In the genomic region with DNA sequence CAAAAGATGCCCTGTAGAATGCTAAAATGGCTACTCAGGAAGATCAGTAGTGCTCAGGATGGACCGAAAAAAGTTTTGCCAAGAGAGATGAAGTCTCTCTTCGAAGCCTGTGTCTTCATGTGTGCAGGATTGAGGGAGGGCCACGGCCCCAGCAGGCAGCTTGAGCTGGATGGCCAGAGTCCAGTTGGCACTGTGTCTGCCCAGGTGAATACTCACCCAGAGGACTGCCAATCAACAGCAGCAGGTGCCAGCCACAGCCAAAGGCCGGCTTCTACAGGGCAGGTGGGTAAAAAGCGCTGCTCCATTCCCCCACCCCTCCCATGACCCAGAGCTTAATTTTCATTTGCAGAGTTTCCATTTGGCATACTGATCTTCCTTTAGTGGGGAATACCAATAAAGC, we compare ENCODE assay signal across 14 cellular contexts.
A peak's percentile ranks its signal among the peaks of the same experiment; 100 is the strongest.
DNase-seq lines count a peak whose midpoint lies in the region; TF ChIP-seq lines count a peak whose summit lies in the region.
"Had no signal": no experiment of that assay in that cellular context is flagged by ENCODE, and none has a peak within 500 bp of the region (broad histone marks: within the 10 kb centered on the region; RNA-seq: fewer than 3 reads in every experiment).

No MANE protein-coding gene starts in this region.

- no peak overlapping the region for H2AK5ac ChIP-seq in mesenchymal stem cell (ENCODE audit: low read length, severe bottlenecking)

- H2BK12ac ChIP-seq in mesenchymal stem cell (ENCODE audit: low read length in 2 of 2), result peak overlapping the region in 1 of 2 experiments; percentile 8

- 98% methylated on average over 5 of the region's 5 CpGs for WGBS in mesenchymal stem cell
- WGBS in transverse colon (ENCODE audit: low coverage in 1 of 2), 2 donors, result 77% methylated on average over 5 of the region's 5 CpGs; no CpG with 5 or more reads in 1 of the 2 donors
- WGBS in adrenal gland, 4 donors, result 87 to 97% (median 93%) methylated on average over 5 of the region's 5 CpGs

- peak overlapping the region; percentile 31 for H2BK15ac ChIP-seq in mesenchymal stem cell (ENCODE audit: low read depth, poor library complexity, severe bottlenecking)

- no peak overlapping the region for H4K8ac ChIP-seq in mesenchymal stem cell (ENCODE audit: low read length)

- H3K9me3 ChIP-seq in mesenchymal stem cell (ENCODE audit: control insufficient read depth, low read length) (no peaks in the 10 kb centered on the region), transverse colon (no peaks in the 10 kb centered on the region), adrenal gland (replicated peaks in 1 of 3) (no peaks in the 10 kb centered on the region)
- H3K9me3 ChIP-seq: SJCRH30 had no signal

- no peak overlapping the region for H2BK5ac ChIP-seq in mesenchymal stem cell (ENCODE audit: low read depth, low read length, poor library complexity, severe bottlenecking)

- no peak for TF ChIP-seq EP300 in transverse colon (IDR thresholded peaks at IDR 0.05; ENCODE audit: low read depth)

- no peak overlapping the region for H3K18ac ChIP-seq in mesenchymal stem cell (ENCODE audit: low read depth in 1 of 2, low read length in 2 of 2)

- H3K4me3 ChIP-seq in mesenchymal stem cell (ENCODE audit: insufficient read depth in 1 of 2, low read depth in 1 of 2, low read length in 2 of 2) (no peak overlapping the region), transverse colon (no peak overlapping the region), adrenal gland (no peak overlapping the region)
- H3K4me3 ChIP-seq: SJCRH30 had no signal

- H2BK120ac ChIP-seq in mesenchymal stem cell (ENCODE audit: low read depth, low read length), result no peak overlapping the region

- TF ChIP-seq POLR2A in transverse colon (IDR thresholded peaks at IDR 0.05) (no peak), adrenal gland (IDR thresholded peaks at IDR 0.05) (no peak)

- H3K27ac ChIP-seq in VCaP, result peak overlapping the region; percentile 1; the same call in 1 of the 2 replicates
- no peak overlapping the region for H3K27ac ChIP-seq in mesenchymal stem cell (ENCODE audit: low read length, poor library complexity, severe bottlenecking)
- H3K27ac ChIP-seq in transverse colon, result no peak overlapping the region
- no peak overlapping the region for H3K27ac ChIP-seq in adrenal gland
- H3K27ac ChIP-seq: SJCRH30 had no signal

- no peak overlapping the region for H3K23ac ChIP-seq in mesenchymal stem cell (ENCODE audit: low read length in 2 of 2)

- no peaks in the 10 kb centered on the region for H3K4me1 ChIP-seq in mesenchymal stem cell (ENCODE audit: control insufficient read depth, insufficient read depth, low read depth, low read length)
- H3K4me1 ChIP-seq in transverse colon, result no peaks in the 10 kb centered on the region
- no peaks in the 10 kb centered on the region for H3K4me1 ChIP-seq in adrenal gland (replicated peaks in 1 of 2)

- H3K14ac ChIP-seq in mesenchymal stem cell (ENCODE audit: low read length in 2 of 2), result no peak overlapping the region

- DNase-seq in NCI-H2029 treated with DMSO at 0.1 percent for 48 hours (lab: John Stamatoyannopoulos, UW) (peak; percentile 38), mesenchymal stem cell (no peak), transverse colon (peak; percentile 73), adrenal gland (no peak), NCI-H2107 treated with DMSO at 0.1 percent for 48 hours (lab: John Stamatoyannopoulos, UW; ENCODE audit: unreplicated experiment) (no peak), globus pallidus (ENCODE audit: low spot score) (no peak)
- DNase-seq: ACHN; C1 segment of cervical spinal cord; CD8-positive, alpha-beta memory T cell; H7; NCI-H226; NCI-H524; SJCRH30 had no signal

- H3K4me2 ChIP-seq in mesenchymal stem cell (ENCODE audit: low read length, poor library complexity, severe bottlenecking), result no peak overlapping the region

- H3K79me1 ChIP-seq in mesenchymal stem cell (replicated peaks; ENCODE audit: low read length, poor library complexity, severe bottlenecking), result no peaks in the 10 kb centered on the region

- no peak for TF ChIP-seq CTCF in VCaP (conservative IDR thresholded peaks at IDR 0.05)
- TF ChIP-seq CTCF in transverse colon (IDR thresholded peaks at IDR 0.05), result no peak
- no peak for TF ChIP-seq CTCF in adrenal gland (IDR thresholded peaks at IDR 0.05)

- H3K9ac ChIP-seq in mesenchymal stem cell (ENCODE audit: low read length), result no peak overlapping the region

- no peak overlapping the region for H2AFZ ChIP-seq in mesenchymal stem cell (ENCODE audit: low read depth, low read length)

- no peak overlapping the region for H4K91ac ChIP-seq in mesenchymal stem cell (ENCODE audit: low read length)

- H3K36me3 ChIP-seq in mesenchymal stem cell (ENCODE audit: control insufficient read depth in 1 of 2, insufficient read depth in 2 of 2, low read depth in 1 of 2, low read length in 2 of 2) (no peaks in the 10 kb centered on the region), transverse colon (no peaks in the 10 kb centered on the region), adrenal gland (replicated peaks in 1 of 2) (no peaks in the 10 kb centered on the region)
- H3K36me3 ChIP-seq: SJCRH30 had no signal

- H3K27me3 ChIP-seq in mesenchymal stem cell (ENCODE audit: control insufficient read depth in 1 of 2, insufficient read depth in 1 of 2, low read length in 2 of 2) (no peaks in the 10 kb centered on the region), transverse colon (no peaks in the 10 kb centered on the region), adrenal gland (no peaks in the 10 kb centered on the region)
- H3K27me3 ChIP-seq: SJCRH30 had no signal

- in situ Hi-C loops in transverse colon (cut with MboI; ENCODE audit: low pct_ligation_motif_present in 1 of 4, low pct_unique_long_range_greater_than_20kb in 1 of 4, low sequenced_read_pairs in 3 of 4), result no loop called here

- intact Hi-C loops in transverse colon (cut with DNase I; ENCODE audit: low total_unique reads) (no loop called here), adrenal gland (cut with DNase I) (no loop called here)

- H3K4ac ChIP-seq in mesenchymal stem cell (ENCODE audit: low read depth in 1 of 2, low read length in 2 of 2), result no peak overlapping the region

Comparison
In these comparisons a context has a peak if more than half of its experiments do, and no peak if none do; other contexts are left out.
1. DNase-seq: peak in NCI-H2029 treated with DMSO at 0.1 percent for 48 hours (single experiment) and transverse colon (single experiment); none in mesenchymal stem cell (single experiment), adrenal gland (0 of 7), NCI-H2107 treated with DMSO at 0.1 percent for 48 hours (single experiment) and globus pallidus (single experiment).